29 cellular contexts compared by ENCODE assay signal in the genomic region with DNA sequence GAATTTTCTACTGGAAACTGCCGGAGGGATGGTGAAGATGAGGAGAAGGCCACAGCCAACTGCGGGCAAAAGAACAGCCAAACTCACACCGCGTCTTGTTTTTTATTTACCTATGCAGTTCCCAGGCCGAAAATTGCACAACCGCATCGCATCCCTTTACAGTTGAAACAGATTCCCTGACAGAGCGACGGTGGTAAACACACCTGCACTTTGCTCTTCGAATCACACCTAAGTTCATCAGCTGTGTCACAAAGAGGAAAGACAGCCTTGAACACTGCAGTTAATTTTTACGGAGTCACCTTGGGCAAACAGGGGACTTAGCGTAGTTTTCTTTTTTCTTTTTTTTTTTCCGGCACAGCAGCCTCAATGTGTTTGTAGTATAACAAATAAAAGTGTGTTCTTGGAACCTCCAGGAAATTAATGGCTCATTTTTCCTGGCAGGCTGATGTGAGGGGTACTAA.
"Had no signal": no experiment of that assay in that cellular context is flagged by ENCODE, and none has a peak within 500 bp of the region (broad histone marks: within the 10 kb centered on the region; RNA-seq: fewer than 3 reads in every experiment).

No MANE protein-coding gene starts in this region.

- H3K4me3 ChIP-seq: ascending aorta, cardiac muscle cell, coronary artery, heart left ventricle, left lung, lung, ovary, right atrium auricular region, suprapubic skin, tibial artery had no signal

- H3K4me1 Mint-ChIP-seq: activated CD4-positive, alpha-beta memory T cell treated with anti-CD3 and anti-CD28 coated beads, Interleukin-2, amount 10 ng/mL, durations not matched to agents 7 days and 5 days; activated naive CD4-positive, alpha-beta T cell treated with anti-CD3 and anti-CD28 coated beads, Interleukin-2, amount 10 ng/mL, durations not matched to agents 7 days and 5 days; activated naive CD8-positive, alpha-beta T cell treated with anti-CD3 and anti-CD28 coated beads, Interleukin-2, amount 10 ng/mL, durations not matched to agents 7 days and 5 days had no signal

- H3K36me3 ChIP-seq: ascending aorta, cardiac muscle cell, heart left ventricle, left lung, ovary, right atrium auricular region, suprapubic skin, tibial artery had no signal

- ATAC-seq: activated CD4-positive, CD25-positive, alpha-beta regulatory T cell treated with anti-CD3 and anti-CD28 coated beads, Interleukin-2, amount 50 U/mL, for 24 hours; effector memory CD8-positive, alpha-beta T cell; esophagus mucosa; foreskin keratinocyte; heart left ventricle; left lung; stimulated activated naive B cell treated with anti-CD40 and anti-IgM and Interleukin-4, amounts not matched to agents 10 μg/mL and 1 μg/mL and 100 μg/mL, for 72 hours had no signal

- H3K27me3 ChIP-seq: ascending aorta, cardiac muscle cell, foreskin keratinocyte, ovary, right atrium auricular region had no signal

- H3K9me3 Mint-ChIP-seq: activated CD4-positive, alpha-beta memory T cell treated with anti-CD3 and anti-CD28 coated beads, Interleukin-2, amount 10 ng/mL, durations not matched to agents 7 days and 5 days; activated naive CD4-positive, alpha-beta T cell treated with anti-CD3 and anti-CD28 coated beads, Interleukin-2, amount 10 ng/mL, durations not matched to agents 7 days and 5 days; activated naive CD8-positive, alpha-beta T cell treated with anti-CD3 and anti-CD28 coated beads, Interleukin-2, amount 10 ng/mL, durations not matched to agents 7 days and 5 days; activated T-cell treated with anti-CD3 and anti-CD28 coated beads, Interleukin-2, amount 50 U/mL, for 24 hours; effector memory CD8-positive, alpha-beta T cell had no signal

- H3K9me3 ChIP-seq: ascending aorta, heart left ventricle, left lung, ovary, right atrium auricular region, suprapubic skin, tibial artery had no signal

- H3K4me1 ChIP-seq: ascending aorta, foreskin keratinocyte, heart left ventricle, left lung, right atrium auricular region, tibial artery had no signal

- DNase-seq: activated CD4-positive, alpha-beta memory T cell treated with anti-CD3 and anti-CD28 coated beads, Interleukin-2, amount 10 ng/mL, durations not matched to agents 7 days and 5 days; activated CD4-positive, alpha-beta T cell treated with anti-CD3 and anti-CD28 coated beads for 48 hours; activated CD8-positive, alpha-beta memory T cell treated with anti-CD3 and anti-CD28 coated beads, Interleukin-2, amount 50 U/mL, for 48 hours; activated gamma-delta T cell; activated naive CD4-positive, alpha-beta T cell treated with anti-CD3 and anti-CD28 coated beads, Interleukin-2, amount 10 ng/mL, durations not matched to agents 7 days and 5 days; activated naive CD8-positive, alpha-beta T cell treated with anti-CD3 and anti-CD28 coated beads, Interleukin-2, amount 10 ng/mL, durations not matched to agents 7 days and 5 days; activated T-cell treated with anti-CD3 and anti-CD28 coated beads, Interleukin-2, amount 50 U/mL, for 24 hours; cerebellar nuclear complex; effector memory CD8-positive, alpha-beta T cell; foreskin keratinocyte; heart left ventricle; left lung; stimulated activated CD4-positive, alpha-beta T cell treated with anti-CD3 and anti-CD28 coated beads, Interleukin-15, amount 100 ng/mL, for 24 hours; stimulated activated CD4-positive, alpha-beta T cell treated with anti-CD3 and anti-CD28 coated beads, Interleukin-2, amount 100 ng/mL, for 24 hours; stimulated activated naive B cell treated with anti-CD40 and anti-IgM and Interleukin-4, amounts not matched to agents 10 μg/mL and 1 μg/mL and 100 μg/mL, for 72 hours; T-helper 1 cell; T-helper 9 cell; tibial artery had no signal

- H3K4me3 Mint-ChIP-seq: activated CD4-positive, alpha-beta memory T cell treated with anti-CD3 and anti-CD28 coated beads, Interleukin-2, amount 10 ng/mL, durations not matched to agents 7 days and 5 days; activated naive CD4-positive, alpha-beta T cell treated with anti-CD3 and anti-CD28 coated beads, Interleukin-2, amount 10 ng/mL, durations not matched to agents 7 days and 5 days; activated naive CD8-positive, alpha-beta T cell treated with anti-CD3 and anti-CD28 coated beads, Interleukin-2, amount 10 ng/mL, durations not matched to agents 7 days and 5 days; activated T-cell treated with anti-CD3 and anti-CD28 coated beads, Interleukin-2, amount 50 U/mL, for 24 hours; brain; effector memory CD8-positive, alpha-beta T cell; stimulated activated naive B cell treated with anti-CD40 and anti-IgM and Interleukin-4, amounts not matched to agents 10 μg/mL and 1 μg/mL and 100 μg/mL, for 72 hours had no signal

- H3K27ac Mint-ChIP-seq: activated CD4-positive, alpha-beta memory T cell treated with anti-CD3 and anti-CD28 coated beads, Interleukin-2, amount 10 ng/mL, durations not matched to agents 7 days and 5 days; activated naive CD4-positive, alpha-beta T cell treated with anti-CD3 and anti-CD28 coated beads, Interleukin-2, amount 10 ng/mL, durations not matched to agents 7 days and 5 days; activated naive CD8-positive, alpha-beta T cell treated with anti-CD3 and anti-CD28 coated beads, Interleukin-2, amount 10 ng/mL, durations not matched to agents 7 days and 5 days; activated T-cell treated with anti-CD3 and anti-CD28 coated beads, Interleukin-2, amount 50 U/mL, for 24 hours; effector memory CD8-positive, alpha-beta T cell; stimulated activated naive B cell treated with anti-CD40 and anti-IgM and Interleukin-4, amounts not matched to agents 10 μg/mL and 1 μg/mL and 100 μg/mL, for 72 hours had no signal

- H3K27ac ChIP-seq: ascending aorta, cardiac muscle cell, coronary artery, foreskin keratinocyte, heart left ventricle, left lung, ovary, right atrium auricular region, suprapubic skin, tibial artery, VCaP had no signal

- H3K36me3 Mint-ChIP-seq: activated naive CD4-positive, alpha-beta T cell treated with anti-CD3 and anti-CD28 coated beads, Interleukin-2, amount 10 ng/mL, durations not matched to agents 7 days and 5 days; activated naive CD8-positive, alpha-beta T cell treated with anti-CD3 and anti-CD28 coated beads, Interleukin-2, amount 10 ng/mL, durations not matched to agents 7 days and 5 days; brain; stimulated activated naive B cell treated with anti-CD40 and anti-IgM and Interleukin-4, amounts not matched to agents 10 μg/mL and 1 μg/mL and 100 μg/mL, for 72 hours had no signal
